ENCODE assay signal across 26 cellular contexts in genomic region chr5:17180330-17180843, GRCh38. TPM values are rescaled to one million over a fixed set of nuclear protein-coding genes. Genes with fewer than 3 reads are reported as not detected.
DNase-seq lines count a peak whose midpoint lies in the region; FAIRE-seq and TF ChIP-seq lines count a peak whose summit lies in the region.
"Had no signal": no experiment of that assay in that cellular context is flagged by ENCODE, and none has a peak within 500 bp of the region (broad histone marks: within the 10 kb centered on the region; RNA-seq: fewer than 3 reads in every experiment).

No MANE protein-coding gene starts in this region.

- H3K4me3 ChIP-seq in astrocyte (ENCODE audit: insufficient read depth, low read depth, low read length) (no peak overlapping the region), hepatocyte (no peak overlapping the region), smooth muscle cell (no peak overlapping the region)
- H3K4me3 ChIP-seq: body of pancreas, gastrocnemius medialis, skin epidermis, tibial nerve had no signal

- H3K9ac ChIP-seq in astrocyte (ENCODE audit: low read length) (peak overlapping the region; percentile 52), smooth muscle cell (ENCODE audit: low read depth) (peak overlapping the region; percentile 77)

- H3K9me3 ChIP-seq in astrocyte (ENCODE audit: insufficient read depth, low read depth, low read length) (no peaks in the 10 kb centered on the region), hepatocyte (ENCODE audit: low read depth) (no peaks in the 10 kb centered on the region), smooth muscle cell (replicated peaks; ENCODE audit: low read depth) (no peaks in the 10 kb centered on the region)
- H3K9me3 ChIP-seq: body of pancreas, gastrocnemius medialis, tibial nerve had no signal

- 82% methylated on average over 6 of the region's 6 CpGs for WGBS in hepatocyte (ENCODE audit: low lambda C conversion rate, missing lambda C conversion rate)
- WGBS in smooth muscle cell (ENCODE audit: low lambda C conversion rate) = 79% methylated on average over 6 of the region's 6 CpGs

- DNase-seq in HFFc6 (no peak), astrocyte (ENCODE audit: low read depth) (no peak), hepatocyte (ENCODE audit: low spot score) (no peak), smooth muscle cell (lab: John Stamatoyannopoulos, UW; ENCODE audit: unreplicated experiment) (no peak), glutamatergic neuron (no peak), NCI-H1092 (lab: John Stamatoyannopoulos, UW) (no peak), NCI-H128 (lab: John Stamatoyannopoulos, UW; ENCODE audit: unreplicated experiment) (no peak)
- DNase-seq: activated B cell treated with CpG ODN at 0.5 μM for 24 hours; activated CD4-positive, alpha-beta T cell treated with anti-CD3 and anti-CD28 coated beads, Interleukin-2, amount 50 U/mL, for 1 hour; activated naive CD4-positive, alpha-beta T cell; body of pancreas; CD4-positive, alpha-beta T cell; gastrocnemius medialis; GOT3; immature natural killer cell; midbrain; naive thymus-derived CD4-positive, alpha-beta T cell; NCI-H1048; NCI-H187; NCI-H2171 treated with DMSO at 0.1 percent for 48 hours; NCI-H526; NK-92 treated with Interleukin-12 subunit alpha and Interleukin-12 subunit beta, amount 100 ng/mL, for 24 hours; SIG-M5; T-helper 1 cell had no signal

- H3F3A ChIP-seq in smooth muscle cell (ENCODE audit: low read depth) = peaks cover 37% of the 10 kb centered on the region

- no peaks in the 10 kb centered on the region for H3K27me3 Mint-ChIP-seq in HFFc6 (ENCODE audit: insufficient read depth)
- H3K27me3 Mint-ChIP-seq in astrocyte (ENCODE audit: low read depth, unreplicated experiment) = no peaks in the 10 kb centered on the region
- peaks cover 5% of the 10 kb centered on the region for H3K27me3 Mint-ChIP-seq in glutamatergic neuron (ENCODE audit: unreplicated experiment)
- H3K27me3 Mint-ChIP-seq: activated B cell treated with CpG ODN at 0.5 μM for 24 hours; CD4-positive, alpha-beta T cell had no signal

- H3K27me3 ChIP-seq in astrocyte (ENCODE audit: insufficient read depth, low read length) (no peaks in the 10 kb centered on the region), hepatocyte (no peaks in the 10 kb centered on the region), smooth muscle cell (ENCODE audit: low read depth) (no peaks in the 10 kb centered on the region)
- H3K27me3 ChIP-seq: body of pancreas, gastrocnemius medialis, tibial nerve had no signal

- H3K9me3 Mint-ChIP-seq in HFFc6 = no peaks in the 10 kb centered on the region; the same call in 1 of the 2 replicates
- peaks cover 1% of the 10 kb centered on the region for H3K9me3 Mint-ChIP-seq in astrocyte (ENCODE audit: unreplicated experiment)
- H3K9me3 Mint-ChIP-seq in glutamatergic neuron (ENCODE audit: unreplicated experiment) = no peaks in the 10 kb centered on the region
- H3K9me3 Mint-ChIP-seq: activated B cell treated with CpG ODN at 0.5 μM for 24 hours; CD4-positive, alpha-beta T cell had no signal

- H3K4me1 ChIP-seq in astrocyte (ENCODE audit: insufficient read depth, low read length) (peaks cover 16% of the 10 kb centered on the region), hepatocyte (ENCODE audit: insufficient read depth) (no peaks in the 10 kb centered on the region), smooth muscle cell (ENCODE audit: low read depth) (peaks cover 8% of the 10 kb centered on the region)

- no peaks in the 10 kb centered on the region for H3K79me2 ChIP-seq in astrocyte (ENCODE audit: insufficient read depth, low read length)
- H3K79me2 ChIP-seq in hepatocyte = no peaks in the 10 kb centered on the region
- no peaks in the 10 kb centered on the region for H3K79me2 ChIP-seq in smooth muscle cell (ENCODE audit: low read depth)

- TF ChIP-seq CTCF in HFFc6 (IDR thresholded peaks at IDR 0.05) = no peak
- no peak for TF ChIP-seq CTCF in astrocyte (IDR thresholded peaks at IDR 0.05; ENCODE audit: insufficient read depth, low read depth, low read length)
- no peak for TF ChIP-seq CTCF in hepatocyte (IDR thresholded peaks at IDR 0.05; ENCODE audit: poor library complexity)
- no peak for TF ChIP-seq CTCF in smooth muscle cell (IDR thresholded peaks at IDR 0.05; ENCODE audit: borderline replicate concordance, insufficient read depth, poor library complexity, severe bottlenecking)
- TF ChIP-seq CTCF in glutamatergic neuron (IDR thresholded peaks at IDR 0.05; ENCODE audit: partially characterized antibody, unreplicated experiment) = no peak

- H3K4me1 Mint-ChIP-seq in HFFc6 (ENCODE audit: low read depth) = peaks cover 75% of the 10 kb centered on the region
- H3K4me1 Mint-ChIP-seq in astrocyte (ENCODE audit: low read depth, unreplicated experiment) = peaks cover 45% of the 10 kb centered on the region
- peaks cover 3% of the 10 kb centered on the region for H3K4me1 Mint-ChIP-seq in glutamatergic neuron (ENCODE audit: low read depth, unreplicated experiment)
- H3K4me1 Mint-ChIP-seq: activated B cell treated with CpG ODN at 0.5 μM for 24 hours; immature natural killer cell; naive thymus-derived CD4-positive, alpha-beta T cell had no signal

- no peak overlapping the region for H3K4me2 ChIP-seq in astrocyte (ENCODE audit: low read length)
- no peak overlapping the region for H3K4me2 ChIP-seq in hepatocyte
- peak overlapping the region; percentile 52 for H3K4me2 ChIP-seq in smooth muscle cell

- peaks cover 6% of the 10 kb centered on the region; the same call in 1 of the 2 replicates for H3K36me3 Mint-ChIP-seq in HFFc6 (ENCODE audit: low read depth)
- H3K36me3 Mint-ChIP-seq in astrocyte (ENCODE audit: low read depth, unreplicated experiment) = no peaks in the 10 kb centered on the region
- H3K36me3 Mint-ChIP-seq in glutamatergic neuron (ENCODE audit: unreplicated experiment) = no peaks in the 10 kb centered on the region
- H3K36me3 Mint-ChIP-seq: immature natural killer cell; naive thymus-derived CD4-positive, alpha-beta T cell had no signal

- H3K27ac Mint-ChIP-seq in HFFc6 = peak overlapping the region; percentile 96
- H3K27ac Mint-ChIP-seq in astrocyte (ENCODE audit: unreplicated experiment) = peak overlapping the region; percentile 99
- no peak overlapping the region for H3K27ac Mint-ChIP-seq in glutamatergic neuron (ENCODE audit: unreplicated experiment)
- H3K27ac Mint-ChIP-seq: activated B cell treated with CpG ODN at 0.5 μM for 24 hours; CD4-positive, alpha-beta T cell; immature natural killer cell; naive thymus-derived CD4-positive, alpha-beta T cell had no signal

- H3K4me3 Mint-ChIP-seq in HFFc6 (peak overlapping the region; percentile 70), astrocyte (ENCODE audit: unreplicated experiment) (peak overlapping the region; percentile 13), glutamatergic neuron (ENCODE audit: unreplicated experiment) (no peak overlapping the region)
- H3K4me3 Mint-ChIP-seq: activated B cell treated with CpG ODN at 0.5 μM for 24 hours; CD4-positive, alpha-beta T cell; immature natural killer cell; naive thymus-derived CD4-positive, alpha-beta T cell had no signal

- H3K36me3 ChIP-seq in astrocyte (ENCODE audit: insufficient read depth, low read length) (no peaks in the 10 kb centered on the region), hepatocyte (replicated peaks; ENCODE audit: insufficient read depth, low read depth) (no peaks in the 10 kb centered on the region), smooth muscle cell (ENCODE audit: low read depth) (no peaks in the 10 kb centered on the region)
- H3K36me3 ChIP-seq: gastrocnemius medialis, tibial nerve had no signal

- no peak overlapping the region for H2AFZ ChIP-seq in astrocyte (ENCODE audit: low read depth, low read length)
- no peak overlapping the region for H2AFZ ChIP-seq in hepatocyte
- no peak overlapping the region for H2AFZ ChIP-seq in smooth muscle cell (ENCODE audit: low read depth)

- H4K20me1 ChIP-seq in astrocyte (ENCODE audit: insufficient read depth, low read length) (no peaks in the 10 kb centered on the region), hepatocyte (ENCODE audit: insufficient read depth, poor library complexity, severe bottlenecking) (no peaks in the 10 kb centered on the region), smooth muscle cell (ENCODE audit: low read depth) (no peaks in the 10 kb centered on the region)

- H3K27ac ChIP-seq in astrocyte (ENCODE audit: low read depth, low read length) (peak overlapping the region; percentile 88), hepatocyte (peak overlapping the region; percentile 86), smooth muscle cell (ENCODE audit: low read depth) (peak overlapping the region; percentile 98)
- H3K27ac ChIP-seq: body of pancreas, gastrocnemius medialis, tibial nerve had no signal

- no peak for FAIRE-seq in astrocyte (lab: Jason Lieb, UNC)

- H3K9me2 ChIP-seq in hepatocyte (replicated peaks; ENCODE audit: insufficient read depth) = no peaks in the 10 kb centered on the region

RNA-seq across cellular contexts. Expression of gene BASP1, which starts 37.0 kb away (rescaled TPM):
- total RNA-seq in HFFc6 (2021; fragmentation: NEBNext Ultra II Directional; extraction: Animal tissue kit (Norgen Biotek cat#: 25700)) = 100 to 1,000 TPM; 101 to 158 (median 151) TPM
- total RNA-seq in astrocyte (260 and 273 TPM in 2 replicates), hepatocyte (134 and 137 TPM in 2 replicates), smooth muscle cell (194 and 196 TPM in 2 replicates), glutamatergic neuron (ENCODE audit: unreplicated experiment) (832 TPM)
- polyA plus RNA-seq in hepatocyte (175 and 183 TPM in 2 replicates), smooth muscle cell (292 and 304 TPM in 2 replicates)
